In the genomic region with DNA sequence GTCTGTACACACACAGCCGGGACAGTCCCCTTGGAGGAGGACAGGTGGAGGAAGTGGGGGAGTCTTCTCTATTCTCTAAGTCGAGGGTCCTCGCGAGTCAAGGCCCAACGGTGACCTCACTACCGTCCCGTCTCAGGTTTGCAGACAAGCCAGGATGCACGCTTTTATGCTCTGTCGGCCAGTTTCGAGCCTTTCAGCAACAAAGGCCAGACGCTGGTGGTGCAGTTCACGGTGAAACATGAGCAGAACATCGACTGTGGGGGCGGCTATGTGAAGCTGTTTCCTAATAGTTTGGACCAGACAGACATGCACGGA, we compare ENCODE assay signal across 8 cellular contexts. TPM values are rescaled to one million over a fixed set of nuclear protein-coding genes. Genes with fewer than 3 reads are reported as not detected.
DNase-seq lines count a peak whose midpoint lies in the region; ATAC-seq and TF ChIP-seq lines count a peak whose summit lies in the region.

No MANE protein-coding gene starts in this region.

- peak overlapping the region; percentile 18 to 55 for H3K27ac ChIP-seq in ovary

- H3K4me3 ChIP-seq in foreskin fibroblast (ENCODE audit: low read depth in 1 of 2, low read length in 2 of 2) (peak overlapping the region; percentile 63 to 70), ovary (peak overlapping the region; percentile 93)

- H3K4me3 Mint-ChIP-seq in activated T-cell treated with anti-CD3 and anti-CD28 coated beads, Interleukin-2, amount 50 U/mL, for 24 hours: peak overlapping the region; percentile 98

- no peaks in the 10 kb centered on the region for H3K36me3 ChIP-seq in ovary

- no peaks in the 10 kb centered on the region for H3K9me3 ChIP-seq in ovary

- peak; percentile 6 for TF ChIP-seq POLR2A in ovary (IDR thresholded peaks at IDR 0.05)

- peak overlapping the region; percentile 96 for H3K27ac Mint-ChIP-seq in activated T-cell treated with anti-CD3 and anti-CD28 coated beads, Interleukin-2, amount 50 U/mL, for 24 hours

- TF ChIP-seq CTCF in foreskin fibroblast (IDR thresholded peaks at IDR 0.05; ENCODE audit: low read depth, low read length) (no peak), ovary (IDR thresholded peaks at IDR 0.05) (no peak)

- no peaks in the 10 kb centered on the region for H3K27me3 ChIP-seq in ovary

- H3K9me3 Mint-ChIP-seq in activated T-cell treated with anti-CD3 and anti-CD28 coated beads, Interleukin-2, amount 50 U/mL, for 24 hours: no peaks in the 10 kb centered on the region

- no peaks in the 10 kb centered on the region for H3K27me3 Mint-ChIP-seq in activated T-cell treated with anti-CD3 and anti-CD28 coated beads, Interleukin-2, amount 50 U/mL, for 24 hours

- peaks cover 5% of the 10 kb centered on the region for H3K4me1 ChIP-seq in ovary (ENCODE audit: insufficient read depth)

- intact Hi-C loops in ovary (cut with DNase I): no loop called here

- peak; percentile 58 for DNase-seq in DMS53 (lab: John Stamatoyannopoulos, UW)
- DNase-seq in DMS53 treated with DMSO at 0.1 percent for 48 hours (lab: John Stamatoyannopoulos, UW; ENCODE audit: unreplicated experiment): no peak
- DNase-seq in activated T-cell treated with anti-CD3 and anti-CD28 coated beads, Interleukin-2, amount 50 U/mL, for 24 hours: peak; percentile 68
- peak; percentile 65 to 82 for DNase-seq in foreskin fibroblast
- peak in 2 of 5 donors; percentile 37 to 54 for DNase-seq in ovary

- H3K4me1 Mint-ChIP-seq in activated T-cell treated with anti-CD3 and anti-CD28 coated beads, Interleukin-2, amount 50 U/mL, for 24 hours (ENCODE audit: low read depth): peaks cover 74% of the 10 kb centered on the region

- WGBS in ovary, 3 donors: 0 to 1% (median 0%) methylated on average over 15 of the region's 15 CpGs

- ATAC-seq in HG03469 (IDR thresholded peaks at IDR 0.05; ENCODE audit: unreplicated experiment): no peak
- ATAC-seq in GM21576 (IDR thresholded peaks at IDR 0.05; ENCODE audit: unreplicated experiment): no peak
- ATAC-seq in GM19324 (IDR thresholded peaks at IDR 0.05; ENCODE audit: low FRiP score, unreplicated experiment): no peak

- TF ChIP-seq EP300 in ovary (IDR thresholded peaks at IDR 0.05): no peak

- H3K36me3 Mint-ChIP-seq in activated T-cell treated with anti-CD3 and anti-CD28 coated beads, Interleukin-2, amount 50 U/mL, for 24 hours (ENCODE audit: low read depth): peaks cover 60% of the 10 kb centered on the region

RNA-seq across cellular contexts. Expression of a gene that starts 0.8 kb away (rescaled TPM):
- 100 to 1,000 TPM; 211 to 803 (median 450) TPM for total RNA-seq in ovary
- polyA plus RNA-seq in ovary: 1,000 to 10,000 TPM in 1 of 2 donors, 100 to 1,000 TPM in 1; 279 to 1,094 TPM

RNA-seq across cellular contexts. Expression of a gene that starts 5.7 kb away (rescaled TPM):
- total RNA-seq in ovary: 10 to 100 TPM; 21.9 to 50.2 (median 43.9) TPM
- 10 to 100 TPM in 1 of 2 donors, 1 to 10 TPM in 1; 8.0 to 25.1 TPM for polyA plus RNA-seq in ovary

RNA-seq across cellular contexts. Expression of a gene that starts 6.4 kb away (rescaled TPM):
- 10 to 100 TPM; 61.2 to 94.0 (median 93.7) TPM for total RNA-seq in ovary
- polyA plus RNA-seq in ovary: 10 to 100 TPM; 75.8 to 77.2 TPM

RNA-seq across cellular contexts. Expression of a gene that starts 17.8 kb away (rescaled TPM):
- total RNA-seq in ovary: 10 to 100 TPM; 15.7 to 57.7 (median 19.1) TPM
- polyA plus RNA-seq in ovary: 10 to 100 TPM in 1 of 2 donors, 1 to 10 TPM in 1; 1.8 to 25.6 TPM

RNA-seq across cellular contexts. Expression of a gene that starts 20.2 kb away (rescaled TPM):
- 1 to 10 TPM in 1 of 7 donors, under 1 TPM in 4, not detected in 2; 0.23 to 1.6 (median 0.56) TPM for total RNA-seq in ovary
- polyA plus RNA-seq in ovary: under 1 TPM; 0.17 to 0.20 TPM
